ENCODE assay signal across 35 cellular contexts in genomic region chr5:4192111-4192510, GRCh38.
"Had no signal": no experiment of that assay in that cellular context is flagged by ENCODE, and none has a peak within 500 bp of the region (broad histone marks: within the 10 kb centered on the region; RNA-seq: fewer than 3 reads in every experiment).

No MANE protein-coding gene starts in this region.

- H3K4me1 Mint-ChIP-seq: activated B cell treated with CpG ODN at 0.5 μM for 24 hours; activated CD4-positive, alpha-beta T cell treated with anti-CD3 and anti-CD28 coated beads, Interleukin-2, amount 10 ng/mL, durations not matched to agents 24 days and 14 days; activated naive CD8-positive, alpha-beta T cell treated with anti-CD3 and anti-CD28 coated beads for 36 hours; activated T-helper 17 cell treated with anti-CD3 and anti-CD28 coated beads, Interleukin-2, amount 50 U/mL, for 72 hours had no signal

- H3K4me3 Mint-ChIP-seq: activated B cell treated with CpG ODN at 0.5 μM for 24 hours; activated CD4-positive, alpha-beta memory T cell treated with anti-CD3 and anti-CD28 coated beads for 36 hours; activated CD4-positive, alpha-beta T cell treated with anti-CD3 and anti-CD28 coated beads, Interleukin-2, amount 10 ng/mL, durations not matched to agents 24 days and 14 days; activated CD8-positive, alpha-beta T cell treated with anti-CD3 and anti-CD28 coated beads for 36 hours; activated naive CD4-positive, alpha-beta T cell treated with anti-CD3 and anti-CD28 coated beads for 36 hours; activated naive CD8-positive, alpha-beta T cell treated with anti-CD3 and anti-CD28 coated beads for 36 hours; activated T-cell treated with anti-CD3 and anti-CD28 coated beads, Interleukin-2, amount 50 U/mL, for 4 hours; activated T-cell treated with anti-CD3 and anti-CD28 coated beads, Interleukin-2, amount 50 U/mL, for 72 hours; activated T-helper 1 cell treated with anti-CD3 and anti-CD28 coated beads, Interleukin-12 subunit alpha, Interleukin-12 subunit beta, Interleukin-2, Interleukin-4 antibody, amounts not matched to agents 30 ng/mL and 10 ng/mL and 1 ng/mL, durations not matched to agents 14 hours and 24 hours and 36 hours; activated T-helper 17 cell treated with anti-CD3 and anti-CD28 coated beads, Interleukin-2, amount 50 U/mL, for 72 hours; T-helper 1 cell treated with Interleukin-12 subunit alpha and Interleukin-12 subunit beta and Interleukin-4 antibody, amounts not matched to agents 30 μg/mL and 1 μg/mL, for 36 hours; T-helper 2 cell treated with Interferon-gamma antibody and Interleukin-4, amounts not matched to agents 5 μg/mL and 100 μg/mL, for 36 hours had no signal

- ATAC-seq: activated CD8-positive, alpha-beta T cell treated with anti-CD3 and anti-CD28 coated beads for 36 hours; activated T-cell treated with anti-CD3 and anti-CD28 coated beads, Interleukin-2, amount 50 U/mL, for 4 hours; body of pancreas had no signal

- DNase-seq: activated B cell treated with CpG ODN at 0.5 μM for 24 hours; activated CD4-positive, alpha-beta T cell treated with anti-CD3 and anti-CD28 coated beads for 4 hours; activated CD4-positive, alpha-beta T cell treated with anti-CD3 and anti-CD28 coated beads, Interleukin-2, amount 50 U/mL, for 1 hour; activated CD4-positive, alpha-beta T cell treated with anti-CD3 and anti-CD28 coated beads, Interleukin-2, amount 50 U/mL, for 4 hours; activated CD4-positive, CD25-positive, alpha-beta regulatory T cell treated with anti-CD3 and anti-CD28 coated beads, Interleukin-2, amount 50 U/mL, for 72 hours; activated CD8-positive, alpha-beta memory T cell treated with anti-CD3 and anti-CD28 coated beads, Interleukin-2, amount 50 U/mL, for 4 hours; activated effector memory CD4-positive, alpha-beta T cell treated with anti-CD3 and anti-CD28 coated beads, Interleukin-2, amount 50 U/mL, for 16 hours; activated gamma-delta T cell treated with Interleukin-2 at 50 U/mL for 16 hours; activated naive CD4-positive, alpha-beta T cell; activated naive CD4-positive, alpha-beta T cell treated with anti-CD3 and anti-CD28 coated beads for 36 hours; activated naive CD4-positive, alpha-beta T cell treated with anti-CD3 and anti-CD28 coated beads, Interleukin-2, amount 50 U/mL, for 16 hours; activated naive CD8-positive, alpha-beta T cell treated with anti-CD3 and anti-CD28 coated beads for 36 hours; activated T-cell treated with anti-CD3 and anti-CD28 coated beads for 4 hours; activated T-cell treated with anti-CD3 and anti-CD28 coated beads, Interleukin-2, amount 50 U/mL, for 1 hour; activated T-cell treated with anti-CD3 and anti-CD28 coated beads, Interleukin-2, amount 50 U/mL, for 4 hours; activated T-cell treated with anti-CD3 and anti-CD28 coated beads, Interleukin-2, amount 50 U/mL, for 72 hours; adrenal gland; amniotic stem cell; body of pancreas; brain microvascular endothelial cell; central memory CD4-positive, alpha-beta T cell; T-helper 1 cell; T-helper 9 cell had no signal

- H3K27ac ChIP-seq: adrenal gland, body of pancreas, brain microvascular endothelial cell, breast epithelium, VCaP had no signal

- H3K36me3 Mint-ChIP-seq: activated CD4-positive, alpha-beta memory T cell treated with anti-CD3 and anti-CD28 coated beads for 36 hours; activated naive CD4-positive, alpha-beta T cell treated with anti-CD3 and anti-CD28 coated beads, Interleukin-2, amount 50 U/mL, for 72 hours; activated naive CD8-positive, alpha-beta T cell treated with anti-CD3 and anti-CD28 coated beads for 36 hours had no signal

- H3K4me3 ChIP-seq: adrenal gland, body of pancreas, breast epithelium had no signal

- H3K27ac Mint-ChIP-seq: activated B cell treated with CpG ODN at 0.5 μM for 24 hours; activated CD4-positive, alpha-beta memory T cell treated with anti-CD3 and anti-CD28 coated beads for 36 hours; activated CD4-positive, alpha-beta T cell treated with anti-CD3 and anti-CD28 coated beads, Interleukin-2, amount 10 ng/mL, durations not matched to agents 24 days and 14 days; activated CD8-positive, alpha-beta T cell treated with anti-CD3 and anti-CD28 coated beads for 36 hours; activated naive CD4-positive, alpha-beta T cell treated with anti-CD3 and anti-CD28 coated beads for 36 hours; activated naive CD4-positive, alpha-beta T cell treated with anti-CD3 and anti-CD28 coated beads, Interleukin-2, amount 50 U/mL, for 72 hours; activated naive CD8-positive, alpha-beta T cell treated with anti-CD3 and anti-CD28 coated beads for 36 hours; activated T-cell treated with anti-CD3 and anti-CD28 coated beads, Interleukin-2, amount 50 U/mL, for 72 hours; activated T-helper 1 cell treated with anti-CD3 and anti-CD28 coated beads, Interleukin-12 subunit alpha, Interleukin-12 subunit beta, Interleukin-2, Interleukin-4 antibody, amounts not matched to agents 30 ng/mL and 10 ng/mL and 1 ng/mL, durations not matched to agents 14 hours and 24 hours and 36 hours; activated T-helper 17 cell treated with anti-CD3 and anti-CD28 coated beads, Interleukin-2, amount 50 U/mL, for 72 hours; T-helper 1 cell treated with Interleukin-12 subunit alpha and Interleukin-12 subunit beta and Interleukin-4 antibody, amounts not matched to agents 30 μg/mL and 1 μg/mL, for 36 hours; T-helper 2 cell treated with Interferon-gamma antibody and Interleukin-4, amounts not matched to agents 5 μg/mL and 100 μg/mL, for 36 hours had no signal

- FAIRE-seq: astrocyte, TTC549 had no signal

- H3K27me3 ChIP-seq: adrenal gland, body of pancreas, brain microvascular endothelial cell, breast epithelium had no signal

- H3K36me3 ChIP-seq: adrenal gland, brain microvascular endothelial cell, breast epithelium had no signal

- H3K9me3 ChIP-seq: adrenal gland, body of pancreas, breast epithelium had no signal

- H3K4me1 ChIP-seq: adrenal gland, body of pancreas, breast epithelium had no signal

- H3K9me3 Mint-ChIP-seq: activated B cell treated with CpG ODN at 0.5 μM for 24 hours; activated CD4-positive, alpha-beta memory T cell treated with anti-CD3 and anti-CD28 coated beads for 36 hours; activated CD4-positive, alpha-beta T cell treated with anti-CD3 and anti-CD28 coated beads, Interleukin-2, amount 10 ng/mL, durations not matched to agents 24 days and 14 days; activated CD8-positive, alpha-beta T cell treated with anti-CD3 and anti-CD28 coated beads for 36 hours; activated naive CD8-positive, alpha-beta T cell treated with anti-CD3 and anti-CD28 coated beads for 36 hours; activated T-cell treated with anti-CD3 and anti-CD28 coated beads, Interleukin-2, amount 50 U/mL, for 4 hours; activated T-helper 1 cell treated with anti-CD3 and anti-CD28 coated beads, Interleukin-12 subunit alpha, Interleukin-12 subunit beta, Interleukin-2, Interleukin-4 antibody, amounts not matched to agents 30 ng/mL and 10 ng/mL and 1 ng/mL, durations not matched to agents 14 hours and 24 hours and 36 hours; activated T-helper 17 cell treated with anti-CD3 and anti-CD28 coated beads, Interleukin-2, amount 50 U/mL, for 72 hours; T-helper 1 cell treated with Interleukin-12 subunit alpha and Interleukin-12 subunit beta and Interleukin-4 antibody, amounts not matched to agents 30 μg/mL and 1 μg/mL, for 36 hours; T-helper 2 cell treated with Interferon-gamma antibody and Interleukin-4, amounts not matched to agents 5 μg/mL and 100 μg/mL, for 36 hours had no signal
